In the genomic region with DNA sequence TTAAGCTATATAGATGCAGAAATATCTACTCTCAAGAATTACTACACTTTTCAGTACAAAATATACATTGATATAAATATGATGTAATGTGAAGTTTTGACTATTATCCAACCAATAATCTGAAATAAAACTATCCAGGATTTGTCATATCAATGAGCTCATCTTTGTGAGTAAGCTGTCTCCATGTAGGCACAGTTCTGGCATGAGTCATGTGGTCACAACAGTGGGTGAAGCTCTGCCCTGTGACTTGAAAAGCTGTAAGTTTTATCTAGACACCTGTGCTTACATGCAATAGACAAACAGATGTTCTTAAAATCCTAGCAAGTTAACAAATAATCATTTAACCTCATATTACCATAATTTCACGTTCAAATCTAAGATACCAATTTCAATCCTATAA, we compare ENCODE assay signal across 23 cellular contexts.
"Had no signal": no experiment of that assay in that cellular context is flagged by ENCODE, and none has a peak within 500 bp of the region (broad histone marks: within the 10 kb centered on the region; RNA-seq: fewer than 3 reads in every experiment).

No MANE protein-coding gene starts in this region.

- ATAC-seq: activated CD4-positive, alpha-beta T cell treated with anti-CD3 and anti-CD28 coated beads for 36 hours; body of pancreas; effector memory CD8-positive, alpha-beta T cell; left colon; stimulated activated naive B cell treated with anti-CD40 and anti-IgM and Interleukin-4, amounts not matched to agents 10 μg/mL and 1 μg/mL and 100 μg/mL, for 72 hours; upper lobe of right lung had no signal

- H3K27me3 ChIP-seq: adrenal gland, body of pancreas, dorsolateral prefrontal cortex, neutrophil, suprapubic skin, tibial artery, upper lobe of right lung had no signal

- DNase-seq: activated CD4-positive, alpha-beta T cell treated with anti-CD3 and anti-CD28 coated beads for 36 hours; activated CD4-positive, CD25-positive, alpha-beta regulatory T cell; activated effector memory CD4-positive, alpha-beta T cell treated with Interleukin-2 at 50 U/mL for 16 hours; activated naive CD4-positive, alpha-beta T cell treated with anti-CD3 and anti-CD28 coated beads for 36 hours; activated naive CD8-positive, alpha-beta T cell treated with anti-CD3 and anti-CD28 coated beads for 36 hours; adrenal gland; aorta; body of pancreas; dorsolateral prefrontal cortex; effector memory CD8-positive, alpha-beta T cell; hippocampal formation; left colon; naive B cell; nephron progenitor cell; stimulated activated CD4-positive, alpha-beta T cell treated with anti-CD3 and anti-CD28 coated beads, Interleukin-2, amount 100 ng/mL, for 24 hours; stimulated activated naive B cell treated with anti-CD40 and anti-IgM and Interleukin-4, amounts not matched to agents 10 μg/mL and 1 μg/mL and 100 μg/mL, for 72 hours; tibial artery; upper lobe of right lung had no signal

- H3K36me3 ChIP-seq: adrenal gland, neutrophil, prostate gland, suprapubic skin, tibial artery, upper lobe of right lung had no signal

- H3K4me3 ChIP-seq: adrenal gland, body of pancreas, coronary artery, dorsolateral prefrontal cortex, prostate gland, smooth muscle cell, suprapubic skin, tibial artery, upper lobe of right lung had no signal

- H3K9me3 ChIP-seq: adrenal gland, body of pancreas, neutrophil, prostate gland, suprapubic skin, tibial artery, upper lobe of right lung had no signal
